In the genomic region with DNA sequence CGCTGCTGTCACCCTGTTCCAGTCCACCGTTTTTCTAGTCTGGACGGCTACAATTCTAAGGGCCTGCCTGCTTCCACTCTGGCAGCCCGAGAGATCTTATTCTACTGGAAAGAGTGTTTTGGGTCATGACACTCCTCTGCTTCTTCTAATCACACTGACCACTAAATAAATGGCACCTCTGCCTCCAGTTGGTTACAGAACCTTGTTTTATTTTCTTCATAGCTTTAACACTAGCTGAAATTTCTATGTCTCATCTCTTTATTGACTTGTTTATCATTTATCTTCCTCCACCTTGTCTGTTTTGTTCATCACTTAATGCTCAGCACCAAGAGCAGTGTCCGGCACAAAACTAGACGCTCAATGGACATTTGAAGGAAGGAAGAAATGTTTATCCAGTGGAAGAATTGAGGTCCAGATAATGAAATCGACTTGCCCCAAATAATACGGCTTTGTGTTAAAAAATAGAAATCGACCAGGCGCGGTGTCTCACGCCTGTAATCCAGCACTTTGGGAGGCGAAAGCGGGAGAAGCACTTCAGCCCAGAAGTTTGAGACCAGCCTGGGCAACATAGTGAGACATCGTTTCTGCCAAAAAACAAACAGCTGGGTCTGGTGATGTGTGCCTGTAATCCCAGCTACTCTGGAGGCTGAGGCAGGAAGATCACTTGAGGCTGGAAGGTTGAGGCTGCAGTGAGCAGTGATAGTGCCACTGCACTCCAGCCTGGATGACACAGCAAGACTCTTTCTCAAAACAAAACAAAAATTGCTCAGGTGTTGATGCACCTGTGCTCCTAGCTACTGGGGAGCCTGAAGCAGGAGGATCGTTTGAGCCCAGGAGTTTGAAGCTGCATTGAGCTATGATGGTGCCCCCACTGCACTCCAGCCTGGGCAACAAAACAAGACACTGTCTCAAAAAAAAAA, we compare ENCODE assay signal across 8 cellular contexts. TPM values are rescaled to one million over a fixed set of nuclear protein-coding genes. Genes with fewer than 3 reads are reported as not detected.
A peak's percentile ranks its signal among the peaks of the same experiment; 100 is the strongest.
DNase-seq lines count a peak whose midpoint lies in the region; ATAC-seq and TF ChIP-seq lines count a peak whose summit lies in the region.

No MANE protein-coding gene starts in this region.

- H3K4me3 ChIP-seq in GM12875 (ENCODE audit: low read depth, low read length) (peak overlapping the region; percentile 36), fibroblast of villous mesenchyme (ENCODE audit: low read depth, low read length) (peak overlapping the region; percentile 67), skeletal muscle satellite cell (ENCODE audit: low read length) (peak overlapping the region; percentile 79)

- no peak for ATAC-seq in GM18858 (IDR thresholded peaks at IDR 0.05; ENCODE audit: unreplicated experiment)
- ATAC-seq in GM21717 (IDR thresholded peaks at IDR 0.05; ENCODE audit: unreplicated experiment) = no peak
- ATAC-seq in HG03159 (IDR thresholded peaks at IDR 0.05; ENCODE audit: unreplicated experiment) = no peak

- H3K27me3 ChIP-seq in skeletal muscle satellite cell (ENCODE audit: control insufficient read depth, insufficient read depth, low read length) = no peaks in the 10 kb centered on the region

- peaks cover 12% of the 10 kb centered on the region for H3K36me3 ChIP-seq in skeletal muscle satellite cell (ENCODE audit: insufficient read depth, low read length)

- peak overlapping the region; percentile 77 for H3K4me2 ChIP-seq in skeletal muscle satellite cell (ENCODE audit: low read length)

- peak overlapping the region; percentile 91 for H3K27ac ChIP-seq in VCaP

- DNase-seq in fibroblast of villous mesenchyme (ENCODE audit: low read depth) (no peak), NOMO-1 treated with dmso at 0.1 percent for 144 hours (lab: John Stamatoyannopoulos, UW; ENCODE audit: unreplicated experiment) (no peak)

- TF ChIP-seq CTCF in GM12875 (IDR thresholded peaks at IDR 0.05; ENCODE audit: borderline replicate concordance, insufficient read depth, low read depth, low read length) (no peak), VCaP (conservative IDR thresholded peaks at IDR 0.05) (no peak), fibroblast of villous mesenchyme (IDR thresholded peaks at IDR 0.05; ENCODE audit: insufficient read depth, low read depth, low read length) (no peak)

- no peaks in the 10 kb centered on the region for H3K9me3 ChIP-seq in skeletal muscle satellite cell (replicated peaks; ENCODE audit: low read length)

- H3K9ac ChIP-seq in skeletal muscle satellite cell (ENCODE audit: low read depth, low read length) = peak overlapping the region; percentile 98

- H3K4me1 ChIP-seq in skeletal muscle satellite cell (ENCODE audit: control insufficient read depth, insufficient read depth, low read length) = peaks cover 34% of the 10 kb centered on the region

RNA-seq across cellular contexts. Expression of gene PRR14L, which starts 0.7 kb away (rescaled TPM):
- total RNA-seq in fibroblast of villous mesenchyme = 22.2 and 30.2 TPM in 2 replicates
- total RNA-seq in skeletal muscle satellite cell (2012; rRNA removed) = 13.9 and 16.2 TPM in 2 replicates

RNA-seq across cellular contexts. Expression of gene DEPDC5, which starts 3.2 kb away (rescaled TPM):
- 11.0 and 13.0 TPM in 2 replicates for total RNA-seq in fibroblast of villous mesenchyme
- 11.1 and 13.2 TPM in 2 replicates for total RNA-seq in skeletal muscle satellite cell (2012; rRNA removed)
